In the genomic region with DNA sequence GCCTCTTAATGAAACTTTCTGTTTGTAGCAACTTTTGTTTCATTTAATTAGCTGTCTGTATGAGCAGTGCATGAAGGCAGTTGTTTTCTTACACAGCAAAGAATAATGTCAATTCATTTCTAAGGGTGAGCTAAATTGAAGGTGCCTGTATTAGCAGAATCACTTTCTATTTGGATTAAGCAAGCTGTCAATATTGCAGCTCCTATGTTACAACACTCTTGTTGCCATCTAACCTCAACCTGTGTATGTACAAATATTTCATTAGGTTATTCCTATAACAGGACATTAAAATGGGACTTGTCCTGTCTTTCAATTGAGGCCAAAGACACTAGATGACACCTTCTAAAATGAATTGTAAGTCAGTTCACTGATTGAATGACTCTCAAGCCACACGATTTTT, we compare ENCODE assay signal across 22 cellular contexts.
DNase-seq lines count a peak whose midpoint lies in the region; ATAC-seq and TF ChIP-seq lines count a peak whose summit lies in the region.
"Had no signal": no experiment of that assay in that cellular context is flagged by ENCODE, and none has a peak within 500 bp of the region (broad histone marks: within the 10 kb centered on the region; RNA-seq: fewer than 3 reads in every experiment).

No MANE protein-coding gene starts in this region.

- H3K4me1 ChIP-seq in adipocyte (ENCODE audit: control insufficient read depth, insufficient read depth, low read length) (peaks cover 28% of the 10 kb centered on the region), right lobe of liver (peaks cover 0 to 21% (median 7%) of the 10 kb centered on the region in 4 donors), osteoblast (ENCODE audit: insufficient read depth, low read length) (peaks cover 11% of the 10 kb centered on the region)
- H3K4me1 ChIP-seq: A549; BLaER1 treated with 17β-estradiol and CSF1 and Interleukin-3, amounts not matched to agents 10 nM and 100 nM had no signal

- TF ChIP-seq POLR2A in right lobe of liver (IDR thresholded peaks at IDR 0.05) = no peak

- peak; percentile 84 to 91 (median 88) for ATAC-seq in right lobe of liver
- ATAC-seq in HG02759 (IDR thresholded peaks at IDR 0.05; ENCODE audit: unreplicated experiment) = no peak
- ATAC-seq: A549; CD8-positive, alpha-beta T cell had no signal

- H3K9me3 ChIP-seq in adipocyte (ENCODE audit: control insufficient read depth, low read length) = peaks cover 5% of the 10 kb centered on the region
- H3K9me3 ChIP-seq in right lobe of liver = no peaks in the 10 kb centered on the region
- no peaks in the 10 kb centered on the region for H3K9me3 ChIP-seq in osteoblast (ENCODE audit: low read depth, low read length)
- H3K9me3 ChIP-seq: A549 had no signal

- peak overlapping the region; percentile 19 for H3K9ac ChIP-seq in adipocyte (ENCODE audit: low read length)
- H3K9ac ChIP-seq: BLaER1 treated with 17β-estradiol and CSF1 and Interleukin-3, amounts not matched to agents 10 nM and 100 nM had no signal

- no peaks in the 10 kb centered on the region for H4K20me1 ChIP-seq in osteoblast (ENCODE audit: insufficient read depth, low read length)
- H4K20me1 ChIP-seq: BLaER1 treated with 17β-estradiol and CSF1 and Interleukin-3, amounts not matched to agents 10 nM and 100 nM had no signal

- intact Hi-C loops in right lobe of liver (cut with DNase I) = loop anchor here in 1 of 2 donors (5.0 kb wide), 1 partner anchor 350 kb away; no protein-coding TSS in a partner anchor

- H3K4me3 ChIP-seq in adipocyte (ENCODE audit: low read length) (no peak overlapping the region), right lobe of liver (no peak overlapping the region), osteoblast (ENCODE audit: insufficient read depth, low read length) (no peak overlapping the region)
- H3K4me3 ChIP-seq: A549; BLaER1 treated with 17β-estradiol and CSF1 and Interleukin-3, amounts not matched to agents 10 nM and 100 nM had no signal

- H3K27me3 ChIP-seq in adipocyte (replicated peaks; ENCODE audit: control insufficient read depth, insufficient read depth, low read length) (no peaks in the 10 kb centered on the region), right lobe of liver (no peaks in the 10 kb centered on the region), osteoblast (ENCODE audit: insufficient read depth, low read length) (no peaks in the 10 kb centered on the region)
- H3K27me3 ChIP-seq: BLaER1 treated with 17β-estradiol and CSF1 and Interleukin-3, amounts not matched to agents 10 nM and 100 nM had no signal

- DNase-seq in NCI-H146 (lab: John Stamatoyannopoulos, UW) (peak; percentile 3), NCI-H146 treated with DMSO at 0.1 percent for 48 hours (lab: John Stamatoyannopoulos, UW; ENCODE audit: unreplicated experiment) (no peak), adipocyte (ENCODE audit: low read depth) (no peak), right lobe of liver (no peak), osteoblast (ENCODE audit: insufficient read length, low spot score, missing footprints) (no peak), GM03348 (ENCODE audit: low spot score) (no peak)
- DNase-seq: AML-193; CD4-positive, alpha-beta T cell; CD8-positive, alpha-beta T cell; COR-L47; DMS 273 treated with DMSO at 0.1 percent for 48 hours; DMS153; DMS53; DMS79; DND-41; EL; GDM1 had no signal

- H3K4me2 ChIP-seq in osteoblast (ENCODE audit: insufficient read depth, low read length) = no peak overlapping the region
- H3K4me2 ChIP-seq: A549; BLaER1 treated with 17β-estradiol and CSF1 and Interleukin-3, amounts not matched to agents 10 nM and 100 nM had no signal

- peak overlapping the region; percentile 5 for H2AFZ ChIP-seq in osteoblast (ENCODE audit: low read length)

- TF ChIP-seq CTCF in right lobe of liver (IDR thresholded peaks at IDR 0.05) = no peak
- TF ChIP-seq CTCF in osteoblast (IDR thresholded peaks at IDR 0.05; ENCODE audit: extremely low read depth, low read depth, low read length) = no peak

- 57% methylated on average over 1 of the region's 1 CpG for WGBS in right lobe of liver (ENCODE audit: insufficient coverage, low coverage, low lambda C conversion rate, missing lambda C conversion rate)

- H3K79me2 ChIP-seq in osteoblast (ENCODE audit: insufficient read depth, low read length) = no peaks in the 10 kb centered on the region

- peak overlapping the region in 1 of 3 donors; percentile 26 for H3K27ac ChIP-seq in right lobe of liver
- H3K27ac ChIP-seq in osteoblast (ENCODE audit: low read depth, low read length) = no peak overlapping the region
- H3K27ac ChIP-seq: 22Rv1; A549; BLaER1 treated with 17β-estradiol and CSF1 and Interleukin-3, amounts not matched to agents 10 nM and 100 nM; C4-2B had no signal

- H3K36me3 ChIP-seq in adipocyte (ENCODE audit: control insufficient read depth, insufficient read depth, low read length, severe bottlenecking) (no peaks in the 10 kb centered on the region), right lobe of liver (no peaks in the 10 kb centered on the region), osteoblast (ENCODE audit: insufficient read depth, low read length) (no peaks in the 10 kb centered on the region)
- H3K36me3 ChIP-seq: BLaER1 treated with 17β-estradiol and CSF1 and Interleukin-3, amounts not matched to agents 10 nM and 100 nM had no signal
